ENCODE assay signal across 5 cellular contexts in the genomic region with DNA sequence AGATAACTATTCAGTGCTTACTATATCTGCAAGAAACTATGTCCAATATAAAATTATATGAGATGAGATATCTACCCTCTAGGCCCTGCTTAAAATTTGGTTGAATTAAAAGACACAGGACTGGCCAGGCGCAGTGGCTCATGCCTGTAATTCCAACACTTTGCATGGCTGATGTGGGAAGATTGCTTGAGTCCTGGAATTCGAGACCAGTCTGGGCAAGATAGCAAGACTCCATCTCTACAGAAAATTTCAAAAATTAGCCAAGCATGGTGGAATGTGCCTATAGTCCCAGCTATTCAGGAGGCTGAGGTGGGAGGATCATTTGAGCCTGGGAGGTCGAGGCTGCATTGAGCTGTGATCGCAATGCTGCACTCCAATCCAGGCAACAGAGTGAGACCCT.
"Had no signal": no experiment of that assay in that cellular context is flagged by ENCODE, and none has a peak within 500 bp of the region (broad histone marks: within the 10 kb centered on the region; RNA-seq: fewer than 3 reads in every experiment).

No MANE protein-coding gene starts in this region.

- DNase-seq: IMR-90, KBM-7, KG1 had no signal

- H3K4me3 ChIP-seq: K562 had no signal

- H3K27ac ChIP-seq: HL-60 had no signal
